Comparison of ENCODE assay signal across 16 cellular contexts in genomic region chr19:40743926-40744325, GRCh38. TPM values are rescaled to one million over a fixed set of nuclear protein-coding genes. Genes with fewer than 3 reads are reported as not detected.
DNase-seq lines count a peak whose midpoint lies in the region; ATAC-seq and TF ChIP-seq lines count a peak whose summit lies in the region.
"Had no signal": no experiment of that assay in that cellular context is flagged by ENCODE, and none has a peak within 500 bp of the region (broad histone marks: within the 10 kb centered on the region; RNA-seq: fewer than 3 reads in every experiment).

No MANE protein-coding gene starts in this region.

- in situ Hi-C loops in HAP-1 (cut with MboI; ENCODE audit: low sequenced_read_pairs) = no loop called here

- H3K4me3 Mint-ChIP-seq in T-cell = no peak overlapping the region
- H3K4me3 Mint-ChIP-seq: H9 had no signal

- H3K36me3 Mint-ChIP-seq in T-cell = peaks cover 6% of the 10 kb centered on the region

- POLR2A ChIA-PET in RWPE1 (lab: Yijun Ruan, JAX; ENCODE audit: low non-redundant PET) (interaction anchor here (0.9 kb wide), 1 partner anchor 12 kb away, joined by 3 read pairs; no protein-coding TSS in a partner anchor), T-cell (lab: Charles Lee) (no interaction called here)

- intact Hi-C loops in thyroid gland (cut with DNase I) = no loop called here

- peaks cover 14 to 15% of the 10 kb centered on the region in 2 donors for H3K4me1 ChIP-seq in thyroid gland
- H3K4me1 ChIP-seq in HAP-1 = peaks cover 4% of the 10 kb centered on the region
- H3K4me1 ChIP-seq: SJCRH30 had no signal

- H3K27me3 Mint-ChIP-seq in T-cell = no peaks in the 10 kb centered on the region

- peak overlapping the region; percentile 69 for H3K27ac ChIP-seq in RWPE1
- peak overlapping the region in 2 of 3 donors; percentile 52 to 60 for H3K27ac ChIP-seq in thyroid gland
- H3K27ac ChIP-seq: C4-2B, SJCRH30 had no signal

- H3K9me3 ChIP-seq in thyroid gland = no peaks in the 10 kb centered on the region
- H3K9me3 ChIP-seq in HAP-1 = no peaks in the 10 kb centered on the region
- H3K9me3 ChIP-seq: SJCRH30 had no signal

- CTCF ChIA-PET in RWPE1 (lab: Yijun Ruan, JAX) (interaction anchor here (0.6 kb wide), 2 partner anchors 77 to 412 kb away, joined by 3 read pairs; no protein-coding TSS in a partner anchor), T-cell (lab: Charles Lee) (interaction anchor here in 1 of 2 donors (0.5 to 0.6 kb wide), 2 partner anchors 73 to 380 kb away, joined by 5 to 12 read pairs; no protein-coding TSS in a partner anchor)

- 94 to 96% methylated on average over 6 to 8 of the region's 10 CpGs for WGBS in thyroid gland, 2 donors

- H3K27ac Mint-ChIP-seq in T-cell = no peak overlapping the region

- ATAC-seq in esophagus mucosa (peak; percentile 0), T-cell (replicated peaks in 1 of 4) (no peak)
- ATAC-seq: PC-3 had no signal

- no peak for TF ChIP-seq POLR2A in thyroid gland (IDR thresholded peaks at IDR 0.05)

- H3K4me1 Mint-ChIP-seq in T-cell = peaks cover 0 to 3% (median 0%) of the 10 kb centered on the region in 3 donors

- TF ChIP-seq CTCF in RWPE1 (conservative IDR thresholded peaks at IDR 0.05; ENCODE audit: low read depth) = no peak
- TF ChIP-seq CTCF in thyroid gland (IDR thresholded peaks at IDR 0.05) = no peak

- no peak for DNase-seq in RWPE1 (ENCODE audit: low spot score)
- no peak for DNase-seq in thyroid gland
- DNase-seq in T-cell = no peak
- DNase-seq in HAP-1 (ENCODE audit: low spot score in 2 of 2) = no peak
- DNase-seq: DND-41, NCI-H1048, NCI-H1436 treated with DMSO at 0.1 percent for 48 hours, NCI-H2029, NCI-H345, NCI-H524 treated with DMSO at 0.1 percent for 48 hours, PC-3, SJCRH30 had no signal

- H3K36me3 ChIP-seq in thyroid gland = peaks cover 16% of the 10 kb centered on the region in 2 donors
- H3K36me3 ChIP-seq in HAP-1 (replicated peaks) = peaks cover 45% of the 10 kb centered on the region
- H3K36me3 ChIP-seq: SJCRH30 had no signal

- H3K27me3 ChIP-seq in thyroid gland (no peaks in the 10 kb centered on the region), HAP-1 (ENCODE audit: low read depth) (no peaks in the 10 kb centered on the region)
- H3K27me3 ChIP-seq: SJCRH30 had no signal

- no peaks in the 10 kb centered on the region for H3K9me3 Mint-ChIP-seq in T-cell
- H3K9me3 Mint-ChIP-seq: H9 had no signal

- H3K4me3 ChIP-seq in thyroid gland (replicated peaks in 1 of 3) (no peak overlapping the region), HAP-1 (no peak overlapping the region)
- H3K4me3 ChIP-seq: SJCRH30 had no signal

RNA-seq across cellular contexts. Expression of gene ACTMAP, which starts 6.4 kb away (rescaled TPM):
- total RNA-seq in esophagus mucosa = 5.4 TPM
- 1 to 10 TPM; 3.3 to 8.5 (median 4.5) TPM for total RNA-seq in thyroid gland
- 1 to 10 TPM; 4.7 to 8.3 (median 6.8) TPM for total RNA-seq in T-cell

RNA-seq across cellular contexts. Expression of gene SNRPA, which starts 7.1 kb away (rescaled TPM):
- total RNA-seq in esophagus mucosa (69.8 TPM), thyroid gland (10 to 100 TPM; 38.2 to 80.5 (median 55.1) TPM), T-cell (100 to 1,000 TPM in 1 of 5 donors, 10 to 100 TPM in 4; 65.2 to 101 (median 79.1) TPM)

RNA-seq across cellular contexts. Expression of gene ITPKC, which starts 27.0 kb away (rescaled TPM):
- total RNA-seq in esophagus mucosa (59.5 TPM), thyroid gland (10 to 100 TPM; 18.3 to 49.7 (median 25.1) TPM), T-cell (10 to 100 TPM in 1 of 5 donors, 1 to 10 TPM in 4; 5.9 to 11.8 (median 9.3) TPM)

RNA-seq across cellular contexts. Expression of gene COQ8B, which starts 27.2 kb away (rescaled TPM):
- total RNA-seq in esophagus mucosa (18.7 TPM), thyroid gland (10 to 100 TPM; 39.2 to 73.0 (median 54.7) TPM), T-cell (10 to 100 TPM; 30.8 to 60.1 (median 53.9) TPM)

RNA-seq across cellular contexts. Expression of gene MIA, which starts 31.4 kb away (rescaled TPM):
- total RNA-seq in esophagus mucosa (7.5 TPM), thyroid gland (not detected), T-cell (1 to 10 TPM in 4 of 5 donors, not detected in 1; 1.5 to 5.2 (median 4.1) TPM)
- total RNA-seq: G401, H9, PC-3, SJCRH30 had no signal
